10 cellular contexts compared by ENCODE assay signal in the genomic region with DNA sequence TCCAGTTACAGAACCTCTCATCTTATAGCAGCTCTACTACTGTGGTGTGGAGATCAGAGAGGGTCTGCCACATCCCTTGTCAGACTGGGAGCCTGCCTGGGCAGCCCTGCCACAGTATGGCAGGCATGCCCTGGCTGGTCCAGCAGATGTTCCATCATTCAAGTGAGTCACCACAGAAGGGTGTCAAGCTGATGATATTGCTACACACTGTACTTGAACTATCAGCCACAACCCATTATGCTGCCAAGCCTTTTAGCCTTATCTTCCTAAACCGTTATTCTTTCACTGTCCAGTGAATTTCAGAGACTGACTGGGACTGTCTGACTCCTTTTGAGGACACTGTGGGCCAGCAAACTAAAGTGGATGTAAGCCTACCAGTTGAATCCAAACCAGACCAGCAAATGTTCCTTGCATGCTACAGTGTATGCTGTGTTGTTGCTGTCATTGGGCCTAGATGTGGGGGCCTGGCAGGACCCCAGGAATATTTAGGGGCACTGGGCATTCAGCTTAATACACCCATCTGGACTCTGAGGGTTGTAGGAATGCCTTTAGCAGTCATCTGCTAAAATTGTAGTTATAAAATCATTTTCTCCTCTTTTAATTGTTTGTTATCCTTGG.
DNase-seq lines count a peak whose midpoint lies in the region; ATAC-seq and TF ChIP-seq lines count a peak whose summit lies in the region.
"Had no signal": no experiment of that assay in that cellular context is flagged by ENCODE, and none has a peak within 500 bp of the region (broad histone marks: within the 10 kb centered on the region; RNA-seq: fewer than 3 reads in every experiment).

No MANE protein-coding gene starts in this region.

- 0 out of 2 replicates have a peak overlapping the region, but pooled peaks have one; percentile 2 for H3K14ac ChIP-seq in IMR-90 (replicated peaks; ENCODE audit: low read depth, low read length)

- H3K56ac ChIP-seq in IMR-90 (ENCODE audit: extremely low read depth, insufficient read depth, low read length) = no peak overlapping the region

- peak; percentile 59 for ATAC-seq in IMR-90 (ENCODE audit: low read depth)
- peak; percentile 66 for ATAC-seq in activated naive CD8-positive, alpha-beta T cell treated with anti-CD3 and anti-CD28 coated beads, Interleukin-2, amount 50 U/mL, for 24 hours
- ATAC-seq in activated CD4-positive, alpha-beta T cell treated with anti-CD3 and anti-CD28 coated beads for 36 hours = no peak

- BruUV-seq in IMR-90 (replicated peaks; lab: Mats Ljungman, UMichigan) = no TSS peak

- dilution Hi-C loops in IMR-90 (cut with HindIII; ENCODE audit: low sequenced_read_pairs, unreplicated experiment) = no loop called here

- peaks cover 7% of the 10 kb centered on the region for H3K9me3 Mint-ChIP-seq in activated naive CD8-positive, alpha-beta T cell treated with anti-CD3 and anti-CD28 coated beads, Interleukin-2, amount 50 U/mL, for 24 hours
- H3K9me3 Mint-ChIP-seq in activated CD4-positive, alpha-beta T cell treated with anti-CD3 and anti-CD28 coated beads for 36 hours (ENCODE audit: low read depth) = peaks cover 7% of the 10 kb centered on the region

- no peak overlapping the region for H3K27ac Mint-ChIP-seq in activated naive CD8-positive, alpha-beta T cell treated with anti-CD3 and anti-CD28 coated beads, Interleukin-2, amount 50 U/mL, for 24 hours
- H3K27ac Mint-ChIP-seq in activated CD4-positive, alpha-beta T cell treated with anti-CD3 and anti-CD28 coated beads for 36 hours = no peak overlapping the region

- TF ChIP-seq RAD21 in IMR-90 (IDR thresholded peaks at IDR 0.05; ENCODE audit: low read length) = no peak

- H2BK15ac ChIP-seq in IMR-90 (ENCODE audit: low read depth, low read length) = peak overlapping the region; percentile 7; the same call in 1 of the 3 replicates

- DNase-seq in Caki2 (ENCODE audit: low read depth) = peak; percentile 45
- DNase-seq in IMR-90 = peak; percentile 81
- no peak for DNase-seq in activated naive CD8-positive, alpha-beta T cell treated with anti-CD3 and anti-CD28 coated beads, Interleukin-2, amount 50 U/mL, for 24 hours
- peak; percentile 64 for DNase-seq in kidney tubule cell (ENCODE audit: low spot score)
- no peak for DNase-seq in GM10248 (ENCODE audit: extremely low spot score)
- no peak for DNase-seq in UCSD-AML1 (lab: John Stamatoyannopoulos, UW; ENCODE audit: unreplicated experiment)
- DNase-seq in ascending aorta (ENCODE audit: low spot score in 2 of 2) = no peak
- no peak for DNase-seq in activated CD4-positive, alpha-beta T cell treated with anti-CD3 and anti-CD28 coated beads for 36 hours
- DNase-seq: activated gamma-delta T cell treated with Interleukin-2 at 50 U/mL for 16 hours, Peyer's patch had no signal

- in situ Hi-C loops in Caki2 (cut with HindIII; ENCODE audit: low pct_unique_long_range_greater_than_20kb, low sequenced_read_pairs) (no loop called here), IMR-90 (cut with MboI; ENCODE audit: low sequenced_read_pairs) (no loop called here)

- H3K27me3 Mint-ChIP-seq in activated naive CD8-positive, alpha-beta T cell treated with anti-CD3 and anti-CD28 coated beads, Interleukin-2, amount 50 U/mL, for 24 hours = no peaks in the 10 kb centered on the region
- H3K27me3 Mint-ChIP-seq in activated CD4-positive, alpha-beta T cell treated with anti-CD3 and anti-CD28 coated beads for 36 hours = no peaks in the 10 kb centered on the region

- H3K9me3 ChIP-seq in IMR-90 (ENCODE audit: control insufficient read depth, insufficient read depth, low read length) (no peaks in the 10 kb centered on the region), ascending aorta (peaks cover 0 to 5% of the 10 kb centered on the region in 2 donors)
- H3K9me3 ChIP-seq: Peyer's patch had no signal

- peak overlapping the region; percentile 14; the same call in 1 of the 2 replicates for H3K23ac ChIP-seq in IMR-90 (ENCODE audit: low read depth, low read length)

- H3K36me3 ChIP-seq in IMR-90 (ENCODE audit: control insufficient read depth, insufficient read depth, low read length) = no peaks in the 10 kb centered on the region
- no peaks in the 10 kb centered on the region for H3K36me3 ChIP-seq in ascending aorta
- H3K36me3 ChIP-seq: Peyer's patch had no signal

- H3K27me3 ChIP-seq in IMR-90 (ENCODE audit: control insufficient read depth, insufficient read depth, low read length) (no peaks in the 10 kb centered on the region), ascending aorta (no peaks in the 10 kb centered on the region)
- H3K27me3 ChIP-seq: Peyer's patch had no signal

- H3K4me3 ChIP-seq in IMR-90 (ENCODE audit: insufficient read depth, low read depth, low read length) (no peak overlapping the region), ascending aorta (no peak overlapping the region)
- H3K4me3 ChIP-seq: Peyer's patch had no signal

- H4K20me1 ChIP-seq in IMR-90 (ENCODE audit: insufficient read depth, low read length) = no peaks in the 10 kb centered on the region

- peak overlapping the region; percentile 44; the same call in 1 of the 2 replicates for H4K91ac ChIP-seq in IMR-90 (ENCODE audit: insufficient read depth, low read depth, low read length)

- H2BK120ac ChIP-seq in IMR-90 (ENCODE audit: low read depth, low read length) = peak overlapping the region; percentile 23

- H3K27ac ChIP-seq in IMR-90 (ENCODE audit: insufficient read depth, low read length) = no peak overlapping the region
- no peak overlapping the region for H3K27ac ChIP-seq in ascending aorta
- H3K27ac ChIP-seq: Peyer's patch had no signal

- POLR2A ChIA-PET in IMR-90 (lab: Charles Lee; ENCODE audit: unreplicated experiment) (no interaction called here), GM10248 (lab: Yijun Ruan, JAX) (no interaction called here)
- POLR2A ChIA-PET in activated CD4-positive, alpha-beta T cell treated with anti-CD3 and anti-CD28 coated beads for 36 hours (lab: Charles Lee) = no interaction called here

- H4K5ac ChIP-seq in IMR-90 (ENCODE audit: low read depth, low read length) = peak overlapping the region; percentile 0; the same call in 1 of the 2 replicates

- TF ChIP-seq CTCF in IMR-90 (conservative IDR thresholded peaks at IDR 0.05; ENCODE audit: low read depth, low read length) = no peak
- no peak for TF ChIP-seq CTCF in GM10248 (IDR thresholded peaks at IDR 0.05; ENCODE audit: control extremely low read depth, extremely low read depth, low read depth, missing control alignments)
- no peak for TF ChIP-seq CTCF in ascending aorta (IDR thresholded peaks at IDR 0.05)

- H3K36me3 Mint-ChIP-seq in activated naive CD8-positive, alpha-beta T cell treated with anti-CD3 and anti-CD28 coated beads, Interleukin-2, amount 50 U/mL, for 24 hours (ENCODE audit: low read depth) = peaks cover 20% of the 10 kb centered on the region
- peaks cover 13% of the 10 kb centered on the region for H3K36me3 Mint-ChIP-seq in activated CD4-positive, alpha-beta T cell treated with anti-CD3 and anti-CD28 coated beads for 36 hours (ENCODE audit: low read depth)

- peaks cover 24% of the 10 kb centered on the region for H3K4me1 Mint-ChIP-seq in activated naive CD8-positive, alpha-beta T cell treated with anti-CD3 and anti-CD28 coated beads, Interleukin-2, amount 50 U/mL, for 24 hours
- peaks cover 19% of the 10 kb centered on the region for H3K4me1 Mint-ChIP-seq in activated CD4-positive, alpha-beta T cell treated with anti-CD3 and anti-CD28 coated beads for 36 hours

- no peaks in the 10 kb centered on the region for H3K79me1 ChIP-seq in IMR-90 (ENCODE audit: low read depth in 1 of 2, low read length in 2 of 2)

- H4K8ac ChIP-seq in IMR-90 (ENCODE audit: low read depth in 2 of 2, low read length in 2 of 2) = no peak overlapping the region; a peak in 1 of 4 replicates

- peak overlapping the region; percentile 6; the same call in 1 of the 2 replicates for H3K18ac ChIP-seq in IMR-90 (ENCODE audit: low read depth, low read length)

- peak overlapping the region; percentile 22; the same call in 1 of the 2 replicates for H2AK5ac ChIP-seq in IMR-90 (ENCODE audit: low read depth, low read length)

- peak overlapping the region; percentile 22 for H2BK5ac ChIP-seq in IMR-90 (ENCODE audit: low read depth, low read length, poor library complexity, severe bottlenecking)

- peak overlapping the region; percentile 51; the same call in 1 of the 2 replicates for H3K4ac ChIP-seq in IMR-90 (ENCODE audit: low read depth, low read length)

- no peak overlapping the region for H3K4me3 Mint-ChIP-seq in activated naive CD8-positive, alpha-beta T cell treated with anti-CD3 and anti-CD28 coated beads, Interleukin-2, amount 50 U/mL, for 24 hours
- H3K4me3 Mint-ChIP-seq in activated CD4-positive, alpha-beta T cell treated with anti-CD3 and anti-CD28 coated beads for 36 hours = no peak overlapping the region

- intact Hi-C loops in IMR-90 (cut with micrococcal nuclease) = loop anchor here (10.0 kb wide), 1 partner anchor 624 kb away; no protein-coding TSS in a partner anchor
- intact Hi-C loops in ascending aorta (cut with DNase I) = no loop called here
- intact Hi-C loops in activated CD4-positive, alpha-beta T cell treated with anti-CD3 and anti-CD28 coated beads for 36 hours (cut with DNase I, micrococcal nuclease) = no loop called here

- no peak overlapping the region for H3K9ac ChIP-seq in IMR-90 (ENCODE audit: low read depth, low read length)

- H3K4me1 ChIP-seq in IMR-90 (ENCODE audit: control insufficient read depth, insufficient read depth, low read length) = peaks cover 6% of the 10 kb centered on the region
- H3K4me1 ChIP-seq in ascending aorta = peaks cover 3 to 4% of the 10 kb centered on the region in 2 donors
- H3K4me1 ChIP-seq: Peyer's patch had no signal

- 0 out of 2 replicates have a peak overlapping the region, but pooled peaks have one; percentile 8 for H2BK20ac ChIP-seq in IMR-90 (ENCODE audit: low read depth, low read length)

- WGBS in IMR-90 (ENCODE audit: extremely low coverage in 2 of 2, insufficient read length in 1 of 2), 2 experiments = no CpG with 5 or more reads among the region's 1 CpG

- H2AFZ ChIP-seq in IMR-90 (replicated peaks; ENCODE audit: low read length, poor library complexity) = peak overlapping the region; percentile 46

- H3K4me2 ChIP-seq in IMR-90 (ENCODE audit: low read depth, low read length) = no peak overlapping the region

- H3K9me1 ChIP-seq in IMR-90 (ENCODE audit: insufficient read depth, low read length) = 0 out of 2 replicates have a peak, but pooled peaks cover 5% of the 10 kb centered on the region

- H2AK9ac ChIP-seq in IMR-90 (replicated peaks; ENCODE audit: low read depth, low read length, poor library complexity) = no peak overlapping the region

- no peak for TF ChIP-seq POLR2A in IMR-90 (IDR thresholded peaks at IDR 0.05; ENCODE audit: low read depth, low read length)

- CTCF ChIA-PET in IMR-90 (lab: Yijun Ruan, JAX) = interaction anchor here (0.6 kb wide), 1 partner anchor 939 kb away, joined by 3 read pairs; no protein-coding TSS in a partner anchor
- CTCF ChIA-PET in GM10248 (lab: Yijun Ruan, JAX) = interaction anchor here (0.8 to 3.3 kb wide), 7 partner anchors 10 to 70 kb away, joined by 3 to 21 read pairs (median 4); no protein-coding TSS in a partner anchor
- CTCF ChIA-PET in activated CD4-positive, alpha-beta T cell treated with anti-CD3 and anti-CD28 coated beads for 36 hours (lab: Charles Lee) = no interaction called here

TF ChIP-seq in IMR-90, 13 proteins besides CTCF, POLR2A, EP300 and RAD21 (continues in another document):
- TF ChIP-seq CEBPB (IDR thresholded peaks at IDR 0.05; ENCODE audit: low read depth, low read length) = peak; percentile 92
- no peak for TF ChIP-seq MAZ (IDR thresholded peaks at IDR 0.05; ENCODE audit: borderline replicate concordance, low read depth, low read length)

Comparison
In these comparisons a context has a peak if more than half of its experiments do, and no peak if none do; other contexts are left out.
1. DNase-seq: peak in Caki2 (single experiment), IMR-90 (single experiment) and kidney tubule cell (single experiment); none in activated naive CD8-positive, alpha-beta T cell treated with anti-CD3 and anti-CD28 coated beads, Interleukin-2, amount 50 U/mL, for 24 hours (single experiment), GM10248 (single experiment), UCSD-AML1 (single experiment), ascending aorta (0 of 2) and activated CD4-positive, alpha-beta T cell treated with anti-CD3 and anti-CD28 coated beads for 36 hours (single experiment).